16 cellular contexts compared by ENCODE assay signal in genomic region chr6:21080221-21080620, GRCh38.
DNase-seq lines count a peak whose midpoint lies in the region; ATAC-seq and TF ChIP-seq lines count a peak whose summit lies in the region.
"Had no signal": no experiment of that assay in that cellular context is flagged by ENCODE, and none has a peak within 500 bp of the region (broad histone marks: within the 10 kb centered on the region; RNA-seq: fewer than 3 reads in every experiment).

No MANE protein-coding gene starts in this region.

- peak overlapping the region; percentile 77 for H3K27ac ChIP-seq in hepatocyte
- H3K27ac ChIP-seq in transverse colon = no peak overlapping the region
- no peak overlapping the region for H3K27ac ChIP-seq in naive thymus-derived CD4-positive, alpha-beta T cell (ENCODE audit: low read depth, low read length)
- H3K27ac ChIP-seq: A549, C4-2B had no signal

- H3K27ac Mint-ChIP-seq in mesothelial cell of epicardium = peak overlapping the region; percentile 92
- no peak overlapping the region for H3K27ac Mint-ChIP-seq in naive thymus-derived CD4-positive, alpha-beta T cell
- H3K27ac Mint-ChIP-seq: CD4-positive, alpha-beta memory T cell; GM23338; H9; IgD-negative memory B cell had no signal

- no peak overlapping the region for H2AFZ ChIP-seq in hepatocyte
- H2AFZ ChIP-seq: GM23338 had no signal

- H4K20me1 ChIP-seq in hepatocyte (ENCODE audit: insufficient read depth, poor library complexity, severe bottlenecking) = no peaks in the 10 kb centered on the region

- no peak overlapping the region for H3K4me2 ChIP-seq in hepatocyte
- H3K4me2 ChIP-seq: A549, GM23338 had no signal

- H3K4me3 ChIP-seq in hepatocyte (no peak overlapping the region), transverse colon (no peak overlapping the region), foreskin fibroblast (ENCODE audit: low read depth in 1 of 2, low read length in 2 of 2) (no peak overlapping the region)
- no peak overlapping the region for H3K4me3 ChIP-seq in naive thymus-derived CD4-positive, alpha-beta T cell (ENCODE audit: low read length)
- H3K4me3 ChIP-seq: A549, GM12878, GM23338 had no signal

- 61% methylated on average over 3 of the region's 3 CpGs for WGBS in hepatocyte (ENCODE audit: low lambda C conversion rate, missing lambda C conversion rate)
- 63 to 66% methylated on average over 2 to 3 of the region's 3 CpGs for whole genome bisulfite sequencing in transverse colon (ENCODE audit: low coverage in 1 of 2), 2 donors

- no peaks in the 10 kb centered on the region for H3K79me2 ChIP-seq in hepatocyte

- H3K9me3 ChIP-seq in hepatocyte (ENCODE audit: low read depth) (no peaks in the 10 kb centered on the region), transverse colon (no peaks in the 10 kb centered on the region)
- no peaks in the 10 kb centered on the region for H3K9me3 ChIP-seq in naive thymus-derived CD4-positive, alpha-beta T cell (ENCODE audit: control insufficient read depth in 2 of 3, low read length in 3 of 3)
- H3K9me3 ChIP-seq: A549, BE2C had no signal

- H3K27me3 Mint-ChIP-seq in mesothelial cell of epicardium (ENCODE audit: low read depth) = no peaks in the 10 kb centered on the region
- no peaks in the 10 kb centered on the region for H3K27me3 Mint-ChIP-seq in naive thymus-derived CD4-positive, alpha-beta T cell
- H3K27me3 Mint-ChIP-seq: CD4-positive, alpha-beta memory T cell; IgD-negative memory B cell had no signal

- no peaks in the 10 kb centered on the region for H3K9me2 ChIP-seq in hepatocyte (replicated peaks; ENCODE audit: insufficient read depth)

- no peak for TF ChIP-seq EP300 in transverse colon (IDR thresholded peaks at IDR 0.05; ENCODE audit: low read depth)

- intact Hi-C loops in transverse colon (cut with DNase I; ENCODE audit: low total_unique reads) = no loop called here
- intact Hi-C loops in naive thymus-derived CD4-positive, alpha-beta T cell (cut with micrococcal nuclease) = no loop called here

- H3K4me1 ChIP-seq in hepatocyte (ENCODE audit: insufficient read depth) = peaks cover 13% of the 10 kb centered on the region
- H3K4me1 ChIP-seq in transverse colon = peaks cover 0 to 7% (median 0%) of the 10 kb centered on the region in 4 donors
- H3K4me1 ChIP-seq in naive thymus-derived CD4-positive, alpha-beta T cell (ENCODE audit: control insufficient read depth in 2 of 2, insufficient read depth in 2 of 2, low read length in 2 of 2) = no peaks in the 10 kb centered on the region
- H3K4me1 ChIP-seq: A549 had no signal

- no peak for TF ChIP-seq POLR2A in transverse colon (IDR thresholded peaks at IDR 0.05)

- H3K36me3 Mint-ChIP-seq in mesothelial cell of epicardium = peaks cover 3% of the 10 kb centered on the region
- H3K36me3 Mint-ChIP-seq in naive thymus-derived CD4-positive, alpha-beta T cell = peaks cover 21 to 64% (median 47%) of the 10 kb centered on the region in 5 donors

- TF ChIP-seq CTCF in hepatocyte (IDR thresholded peaks at IDR 0.05; ENCODE audit: poor library complexity) = no peak
- no peak for TF ChIP-seq CTCF in mesothelial cell of epicardium (IDR thresholded peaks at IDR 0.05; ENCODE audit: unreplicated experiment)
- no peak for TF ChIP-seq CTCF in transverse colon (IDR thresholded peaks at IDR 0.05)
- no peak for TF ChIP-seq CTCF in foreskin fibroblast (IDR thresholded peaks at IDR 0.05; ENCODE audit: low read depth, low read length)

- in situ Hi-C loops in transverse colon (cut with MboI; ENCODE audit: low pct_ligation_motif_present in 1 of 4, low pct_unique_long_range_greater_than_20kb in 1 of 4, low sequenced_read_pairs in 3 of 4) = no loop called here

- H3K27me3 ChIP-seq in hepatocyte = no peaks in the 10 kb centered on the region
- no peaks in the 10 kb centered on the region for H3K27me3 ChIP-seq in transverse colon
- H3K27me3 ChIP-seq in naive thymus-derived CD4-positive, alpha-beta T cell (ENCODE audit: control insufficient read depth in 2 of 2, insufficient read depth in 2 of 2, low read length in 2 of 2) = no peaks in the 10 kb centered on the region
- H3K27me3 ChIP-seq: BE2C had no signal

- CTCF ChIA-PET in naive thymus-derived CD4-positive, alpha-beta T cell (lab: Charles Lee) = no interaction called here

- H3K36me3 ChIP-seq in hepatocyte (replicated peaks; ENCODE audit: insufficient read depth, low read depth) = no peaks in the 10 kb centered on the region
- H3K36me3 ChIP-seq in transverse colon = peaks cover 0 to 4% (median 0%) of the 10 kb centered on the region in 4 donors
- H3K36me3 ChIP-seq in naive thymus-derived CD4-positive, alpha-beta T cell (ENCODE audit: control insufficient read depth in 2 of 3, insufficient read depth in 3 of 3, low read length in 3 of 3) = peaks cover 0 to 5% (median 0%) of the 10 kb centered on the region in 3 experiments
- H3K36me3 ChIP-seq: BE2C had no signal

- H3K4me3 Mint-ChIP-seq in mesothelial cell of epicardium = no peak overlapping the region
- no peak overlapping the region for H3K4me3 Mint-ChIP-seq in naive thymus-derived CD4-positive, alpha-beta T cell
- H3K4me3 Mint-ChIP-seq: CD4-positive, alpha-beta memory T cell; GM23338; H9 had no signal

- peaks cover 60% of the 10 kb centered on the region for H3K4me1 Mint-ChIP-seq in mesothelial cell of epicardium
- peaks cover 0 to 4% (median 0%) of the 10 kb centered on the region in 7 donors for H3K4me1 Mint-ChIP-seq in naive thymus-derived CD4-positive, alpha-beta T cell
- H3K4me1 Mint-ChIP-seq: IgD-negative memory B cell had no signal

- peaks cover 3% of the 10 kb centered on the region for H3K9me3 Mint-ChIP-seq in mesothelial cell of epicardium
- peaks cover 0 to 14% (median 0%) of the 10 kb centered on the region in 11 donors for H3K9me3 Mint-ChIP-seq in naive thymus-derived CD4-positive, alpha-beta T cell
- H3K9me3 Mint-ChIP-seq: GM23338, H9 had no signal

- ATAC-seq in naive thymus-derived CD4-positive, alpha-beta T cell = no peak
- ATAC-seq: A549, GM12878, GM23338 had no signal

- POLR2A ChIA-PET in naive thymus-derived CD4-positive, alpha-beta T cell (lab: Charles Lee) = no interaction called here

- DNase-seq in SK-N-DZ (ENCODE audit: low spot score) (peak; percentile 30), hepatocyte (ENCODE audit: low spot score) (no peak), mesothelial cell of epicardium (ENCODE audit: low spot score in 2 of 2, unreplicated experiment in 2 of 2) (no peak), transverse colon (peak; percentile 8), NCI-H187 (lab: John Stamatoyannopoulos, UW) (no peak), foreskin fibroblast (no peak)
- no peak for DNase-seq in naive thymus-derived CD4-positive, alpha-beta T cell
- DNase-seq: CD4-positive, alpha-beta memory T cell; DMS53; H9 had no signal

Comparison
In these comparisons a context has a peak if more than half of its experiments do, and no peak if none do; other contexts are left out.
1. DNase-seq: peak in SK-N-DZ (single experiment) and transverse colon (single experiment); none in hepatocyte (single experiment), mesothelial cell of epicardium (0 of 2), NCI-H187 (0 of 2), naive thymus-derived CD4-positive, alpha-beta T cell (0 of 9) and foreskin fibroblast (0 of 2).